In genomic region chr9:123925161-123925560, GRCh38 we compare ENCODE assay signal across 9 cellular contexts.
"Had no signal": no experiment of that assay in that cellular context is flagged by ENCODE, and none has a peak within 500 bp of the region (broad histone marks: within the 10 kb centered on the region; RNA-seq: fewer than 3 reads in every experiment).

No MANE protein-coding gene starts in this region.

- ATAC-seq: activated CD4-positive, CD25-positive, alpha-beta regulatory T cell treated with anti-CD3 and anti-CD28 coated beads, Interleukin-2, amount 50 U/mL, for 24 hours; stimulated activated naive B cell treated with anti-CD40 and anti-IgM and Interleukin-4, amounts not matched to agents 10 μg/mL and 1 μg/mL and 100 μg/mL, for 72 hours had no signal

- DNase-seq: dermis blood vessel endothelial cell; head of caudate nucleus; kidney; nucleus accumbens; stimulated activated CD4-positive, alpha-beta T cell treated with anti-CD3 and anti-CD28 coated beads, Interleukin-15, amount 100 ng/mL, for 24 hours; stimulated activated CD4-positive, alpha-beta T cell treated with anti-CD3 and anti-CD28 coated beads, Interleukin-4, amount 100 ng/mL, for 1 hour; stimulated activated naive B cell treated with anti-CD40 and anti-IgM and Interleukin-4, amounts not matched to agents 10 μg/mL and 1 μg/mL and 100 μg/mL, for 72 hours; thyroid gland had no signal

- H3K36me3 ChIP-seq: thyroid gland had no signal

- H3K9me3 ChIP-seq: thyroid gland had no signal

- H3K4me3 ChIP-seq: thyroid gland had no signal

- H3K27me3 ChIP-seq: thyroid gland had no signal

- H3K27ac ChIP-seq: thyroid gland had no signal
